ENCODE assay signal across 17 cellular contexts in genomic region chr9:131617611-131618010, GRCh38.
"Had no signal": no experiment of that assay in that cellular context is flagged by ENCODE, and none has a peak within 500 bp of the region (broad histone marks: within the 10 kb centered on the region; RNA-seq: fewer than 3 reads in every experiment).

No MANE protein-coding gene starts in this region.

- ATAC-seq: stimulated activated memory B cell treated with anti-CD40 and anti-IgM and Interleukin-4, amounts not matched to agents 10 μg/mL and 1 μg/mL and 100 μg/mL, for 72 hours; T-cell had no signal

- H3K27ac ChIP-seq: prostate gland, SK-N-MC, suprapubic skin had no signal

- H3K27me3 Mint-ChIP-seq: stimulated activated memory B cell treated with anti-CD40 and anti-IgM and Interleukin-4, amounts not matched to agents 10 μg/mL and 1 μg/mL and 100 μg/mL, for 72 hours; T-cell; type B pancreatic cell had no signal

- H3K9me3 ChIP-seq: prostate gland, suprapubic skin had no signal

- H3K36me3 ChIP-seq: prostate gland had no signal

- H3K4me3 Mint-ChIP-seq: endodermal cell; nephron progenitor cell; stimulated activated memory B cell treated with anti-CD40 and anti-IgM and Interleukin-4, amounts not matched to agents 10 μg/mL and 1 μg/mL and 100 μg/mL, for 72 hours; T-cell; type B pancreatic cell had no signal

- H3K27me3 ChIP-seq: dorsolateral prefrontal cortex, suprapubic skin had no signal

- H3K4me1 ChIP-seq: prostate gland had no signal

- DNase-seq: activated CD4-positive, alpha-beta T cell treated with anti-CD3 and anti-CD28 coated beads, Interleukin-2, amount 50 U/mL, for 48 hours; activated CD4-positive, CD25-positive, alpha-beta regulatory T cell treated with anti-CD3 and anti-CD28 coated beads, Interleukin-2, amount 50 U/mL, for 72 hours; activated naive CD4-positive, alpha-beta T cell treated with anti-CD3 and anti-CD28 coated beads, Interleukin-2, amount 50 U/mL, for 16 hours; endodermal cell; islet precursor cell; mesendoderm; nephron progenitor cell; stimulated activated CD4-positive, alpha-beta T cell treated with anti-CD3 and anti-CD28 coated beads, Interleukin-12 subunit alpha, Interleukin-12 subunit beta, amount 100 ng/mL, for 4 hours; stimulated activated CD4-positive, alpha-beta T cell treated with anti-CD3 and anti-CD28 coated beads, Interleukin-2, amount 100 ng/mL, for 24 hours; T-cell; T1000 had no signal

- H3K9me3 Mint-ChIP-seq: endodermal cell; nephron progenitor cell; stimulated activated memory B cell treated with anti-CD40 and anti-IgM and Interleukin-4, amounts not matched to agents 10 μg/mL and 1 μg/mL and 100 μg/mL, for 72 hours; T-cell; type B pancreatic cell had no signal

- H3K4me3 ChIP-seq: dorsolateral prefrontal cortex, prostate gland, SK-N-MC, suprapubic skin had no signal

- H3K27ac Mint-ChIP-seq: endodermal cell, nephron progenitor cell, T-cell, type B pancreatic cell had no signal
